In the genomic region with DNA sequence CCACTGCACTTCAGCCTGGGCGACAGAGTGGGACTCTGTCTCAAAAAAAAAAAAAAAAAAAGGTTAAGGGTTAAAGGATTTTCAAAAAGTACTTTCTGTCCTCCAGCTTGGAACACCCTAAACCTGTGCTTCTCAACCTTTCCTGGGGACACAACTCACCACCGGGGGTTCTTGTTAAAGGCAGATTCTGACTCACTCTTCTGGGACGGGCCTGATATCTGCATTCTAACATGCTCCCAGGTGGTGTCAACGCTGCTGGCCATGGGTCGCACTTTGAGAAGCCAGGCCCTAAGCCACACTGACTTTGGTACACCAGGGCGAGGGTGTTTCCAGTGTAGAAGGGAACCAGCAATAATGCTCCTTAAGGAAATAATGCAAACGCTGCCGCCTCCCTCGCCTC, we compare ENCODE assay signal across 26 cellular contexts. TPM values are rescaled to one million over a fixed set of nuclear protein-coding genes. Genes with fewer than 3 reads are reported as not detected.
DNase-seq lines count a peak whose midpoint lies in the region; TF ChIP-seq lines count a peak whose summit lies in the region.
"Had no signal": no experiment of that assay in that cellular context is flagged by ENCODE, and none has a peak within 500 bp of the region (broad histone marks: within the 10 kb centered on the region; RNA-seq: fewer than 3 reads in every experiment).

No MANE protein-coding gene starts in this region.

- TF ChIP-seq CTCF in mammary epithelial cell (conservative IDR thresholded peaks at IDR 0.05 in 1 of 2, IDR thresholded peaks at IDR 0.05 in 1 of 2; ENCODE audit: extremely low read depth in 1 of 2, insufficient read depth in 1 of 2, low read depth in 1 of 2, low read length in 2 of 2) (no peak), transverse colon (IDR thresholded peaks at IDR 0.05) (no peak), type B pancreatic cell (conservative IDR thresholded peaks at IDR 0.05) (no peak)

- H3K9me3 Mint-ChIP-seq in type B pancreatic cell, result no peaks in the 10 kb centered on the region
- H3K9me3 Mint-ChIP-seq: activated T-helper 17 cell treated with anti-CD3 and anti-CD28 coated beads, Interleukin-2, amount 50 U/mL, for 72 hours; neural crest cell had no signal

- dilution Hi-C loops in mammary epithelial cell (cut with HindIII; ENCODE audit: low sequenced_read_pairs), result no loop called here

- no peaks in the 10 kb centered on the region for H3K27me3 ChIP-seq in mammary epithelial cell (ENCODE audit: insufficient read depth, low read length)
- H3K27me3 ChIP-seq in mesenchymal stem cell (ENCODE audit: control insufficient read depth in 1 of 2, insufficient read depth in 1 of 2, low read length in 2 of 2), result no peaks in the 10 kb centered on the region
- H3K27me3 ChIP-seq in transverse colon, result no peaks in the 10 kb centered on the region
- H3K27me3 ChIP-seq: ascending aorta, stomach, tibial nerve had no signal

- TF ChIP-seq EP300 in transverse colon (IDR thresholded peaks at IDR 0.05; ENCODE audit: low read depth), result no peak

- H3K36me3 ChIP-seq in mammary epithelial cell (ENCODE audit: insufficient read depth, low read length) (no peaks in the 10 kb centered on the region), mesenchymal stem cell (ENCODE audit: control insufficient read depth in 1 of 2, insufficient read depth in 2 of 2, low read depth in 1 of 2, low read length in 2 of 2) (peaks cover 12 to 17% of the 10 kb centered on the region in 2 experiments), transverse colon (no peaks in the 10 kb centered on the region)
- H3K36me3 ChIP-seq: ascending aorta had no signal

- DNase-seq in DMS 273 (lab: John Stamatoyannopoulos, UW; ENCODE audit: unreplicated experiment) (peak; percentile 13), DMS 273 treated with DMSO at 0.1 percent for 48 hours (lab: John Stamatoyannopoulos, UW) (no peak), mammary epithelial cell (peak; percentile 57), mesenchymal stem cell (no peak), transverse colon (no peak), SW 1271 (lab: John Stamatoyannopoulos, UW) (no peak), cerebellum (ENCODE audit: low spot score) (no peak), type B pancreatic cell (ENCODE audit: extremely low spot score, unreplicated experiment) (no peak)
- DNase-seq: activated CD4-positive, alpha-beta memory T cell treated with anti-CD3 and anti-CD28 coated beads for 36 hours; activated CD8-positive, alpha-beta memory T cell treated with anti-CD3 and anti-CD28 coated beads, Interleukin-2, amount 50 U/mL, for 48 hours; effector CD4-positive, alpha-beta T cell; H9; hypothalamus; mucosa of descending colon; NCI-H1694 treated with DMSO at 0.1 percent for 48 hours; NCI-H526 treated with DMSO at 0.1 percent for 48 hours; stomach; T-helper 9 cell had no signal

- no peak overlapping the region for H4K91ac ChIP-seq in mesenchymal stem cell (ENCODE audit: low read length)

- H3K27ac Mint-ChIP-seq in type B pancreatic cell, result no peak overlapping the region
- H3K27ac Mint-ChIP-seq: activated CD4-positive, alpha-beta memory T cell treated with anti-CD3 and anti-CD28 coated beads for 36 hours; activated naive CD4-positive, alpha-beta T cell treated with anti-CD3 and anti-CD28 coated beads, Interleukin-2, amount 50 U/mL, for 24 hours; B cell had no signal

- peak overlapping the region in 1 of 3 experiments; percentile 30 for H3K4me3 ChIP-seq in mammary epithelial cell (replicated peaks in 1 of 3; ENCODE audit: insufficient read depth in 1 of 3, low read depth in 2 of 3, low read length in 3 of 3)
- H3K4me3 ChIP-seq in mesenchymal stem cell (ENCODE audit: insufficient read depth in 1 of 2, low read depth in 1 of 2, low read length in 2 of 2), result no peak overlapping the region
- no peak overlapping the region for H3K4me3 ChIP-seq in transverse colon
- H3K4me3 ChIP-seq: ascending aorta, mucosa of descending colon, SK-N-MC, stomach, tibial nerve had no signal

- peak overlapping the region in 1 of 2 experiments; percentile 7 for H3K18ac ChIP-seq in mesenchymal stem cell (ENCODE audit: low read depth in 1 of 2, low read length in 2 of 2)

- 49% methylated on average over 4 of the region's 9 CpGs for WGBS in mammary epithelial cell (ENCODE audit: low coverage, missing lambda C conversion rate)
- WGBS in mesenchymal stem cell, result 86% methylated on average over 8 of the region's 9 CpGs
- 92% methylated on average over 9 of the region's 9 CpGs; no CpG with 5 or more reads in 1 of the 2 donors for WGBS in transverse colon (ENCODE audit: low coverage in 1 of 2), 2 donors

- peaks cover 41% of the 10 kb centered on the region for H3K4me1 Mint-ChIP-seq in type B pancreatic cell (ENCODE audit: unreplicated experiment)
- H3K4me1 Mint-ChIP-seq: B cell had no signal

- peaks cover 51% of the 10 kb centered on the region for H3K4me1 ChIP-seq in mammary epithelial cell (ENCODE audit: insufficient read depth, low read length)
- peaks cover 19% of the 10 kb centered on the region for H3K4me1 ChIP-seq in mesenchymal stem cell (ENCODE audit: control insufficient read depth, insufficient read depth, low read depth, low read length)
- peaks cover 5 to 34% (median 14%) of the 10 kb centered on the region in 4 donors for H3K4me1 ChIP-seq in transverse colon

- peaks cover 92% of the 10 kb centered on the region for H3K79me2 ChIP-seq in mammary epithelial cell (ENCODE audit: insufficient read depth, low read length)

- peak overlapping the region; percentile 71 for H3K9ac ChIP-seq in mammary epithelial cell (ENCODE audit: insufficient read depth, low read length)
- no peak overlapping the region for H3K9ac ChIP-seq in mesenchymal stem cell (ENCODE audit: low read length)

- in situ Hi-C loops in mammary epithelial cell (cut with MboI; ENCODE audit: low sequenced_read_pairs in 2 of 2), result no loop called here
- in situ Hi-C loops in transverse colon (cut with MboI; ENCODE audit: low pct_ligation_motif_present in 1 of 4, low pct_unique_long_range_greater_than_20kb in 1 of 4, low sequenced_read_pairs in 3 of 4), result no loop called here

- no peak overlapping the region for H3K4me3 Mint-ChIP-seq in type B pancreatic cell
- H3K4me3 Mint-ChIP-seq: activated CD4-positive, alpha-beta memory T cell treated with anti-CD3 and anti-CD28 coated beads for 36 hours; activated naive CD4-positive, alpha-beta T cell treated with anti-CD3 and anti-CD28 coated beads, Interleukin-2, amount 50 U/mL, for 24 hours; activated T-helper 17 cell treated with anti-CD3 and anti-CD28 coated beads, Interleukin-2, amount 50 U/mL, for 72 hours; B cell; H9; neural crest cell had no signal

- peaks cover 2% of the 10 kb centered on the region for H3K9me3 ChIP-seq in mammary epithelial cell (replicated peaks; ENCODE audit: insufficient read depth, low read length)
- peaks cover under 1% of the 10 kb centered on the region for H3K9me3 ChIP-seq in mesenchymal stem cell (ENCODE audit: control insufficient read depth, low read length)
- peaks cover 0 to 3% of the 10 kb centered on the region in 2 donors for H3K9me3 ChIP-seq in transverse colon

- no peak overlapping the region for H3K14ac ChIP-seq in mesenchymal stem cell (ENCODE audit: low read length in 2 of 2)

- peaks cover 7% of the 10 kb centered on the region for H3K79me1 ChIP-seq in mesenchymal stem cell (replicated peaks; ENCODE audit: low read length, poor library complexity, severe bottlenecking)

- no peak overlapping the region for H2BK120ac ChIP-seq in mesenchymal stem cell (ENCODE audit: low read depth, low read length)

- no peak overlapping the region for H4K8ac ChIP-seq in mesenchymal stem cell (ENCODE audit: low read length)

- no peaks in the 10 kb centered on the region for H3K27me3 Mint-ChIP-seq in type B pancreatic cell
- H3K27me3 Mint-ChIP-seq: activated CD4-positive, alpha-beta memory T cell treated with anti-CD3 and anti-CD28 coated beads for 36 hours; activated naive CD4-positive, alpha-beta T cell treated with anti-CD3 and anti-CD28 coated beads, Interleukin-2, amount 50 U/mL, for 24 hours; activated T-helper 17 cell treated with anti-CD3 and anti-CD28 coated beads, Interleukin-2, amount 50 U/mL, for 72 hours had no signal

- CTCF ChIA-PET in mammary epithelial cell (lab: Charles Lee; ENCODE audit: low non-redundant PET), result no interaction called here

- H2BK5ac ChIP-seq in mesenchymal stem cell (ENCODE audit: low read depth, low read length, poor library complexity, severe bottlenecking), result no peak overlapping the region

- peaks cover 15% of the 10 kb centered on the region for H3K36me3 Mint-ChIP-seq in type B pancreatic cell
- H3K36me3 Mint-ChIP-seq: activated CD4-positive, alpha-beta memory T cell treated with anti-CD3 and anti-CD28 coated beads for 36 hours had no signal

- H3K4me2 ChIP-seq in mammary epithelial cell (ENCODE audit: insufficient read depth, low read depth, low read length) (peak overlapping the region; percentile 75), mesenchymal stem cell (ENCODE audit: low read length, poor library complexity, severe bottlenecking) (no peak overlapping the region)

- no TSS peak for BruUV-seq in mammary epithelial cell (replicated peaks; lab: Mats Ljungman, UMichigan)

- no peak overlapping the region for H3K4ac ChIP-seq in mesenchymal stem cell (ENCODE audit: low read depth in 1 of 2, low read length in 2 of 2)

- H2BK12ac ChIP-seq in mesenchymal stem cell (ENCODE audit: low read length in 2 of 2), result peak overlapping the region in 1 of 2 experiments; percentile 65

- H3K27ac ChIP-seq in mammary epithelial cell (ENCODE audit: insufficient read depth, low read depth, low read length) (peak overlapping the region; percentile 85), mesenchymal stem cell (ENCODE audit: low read length, poor library complexity, severe bottlenecking) (no peak overlapping the region), transverse colon (peak overlapping the region; percentile 10 to 73 (median 42))
- H3K27ac ChIP-seq: 22Rv1, ascending aorta, SK-N-MC, tibial nerve had no signal

- intact Hi-C loops in mammary epithelial cell (cut with micrococcal nuclease), result loop anchor here (5.0 kb wide), 1 partner anchor 51 kb away; no protein-coding TSS in a partner anchor
- intact Hi-C loops in transverse colon (cut with DNase I; ENCODE audit: low total_unique reads), result loop anchor here (10.0 kb wide), 1 partner anchor 71 kb away; no protein-coding TSS in a partner anchor

- H2AFZ ChIP-seq in mammary epithelial cell (ENCODE audit: low read depth, low read length), result peak overlapping the region; percentile 77
- no peak overlapping the region for H2AFZ ChIP-seq in mesenchymal stem cell (ENCODE audit: low read depth, low read length)

- H2AK5ac ChIP-seq in mesenchymal stem cell (ENCODE audit: low read length, severe bottlenecking), result peak overlapping the region; percentile 42

- TF ChIP-seq POLR2A in transverse colon (IDR thresholded peaks at IDR 0.05), result no peak

- no peak overlapping the region for H3K23ac ChIP-seq in mesenchymal stem cell (ENCODE audit: low read length in 2 of 2)

- H2BK15ac ChIP-seq in mesenchymal stem cell (ENCODE audit: low read depth, poor library complexity, severe bottlenecking), result peak overlapping the region; percentile 39

- H4K20me1 ChIP-seq in mammary epithelial cell (ENCODE audit: insufficient read depth, low read length), result no peaks in the 10 kb centered on the region

RNA-seq across cellular contexts. Expression of a gene that starts 46.1 kb away (rescaled TPM):
- total RNA-seq in mammary epithelial cell (10 to 100 TPM; 22.9 to 36.0 TPM), transverse colon (10 to 100 TPM; 25.1 to 56.9 (median 26.4) TPM), cerebellum (74.6 TPM), type B pancreatic cell (ENCODE audit: low replicate concordance) (36.6 and 37.2 TPM in 2 replicates)
- polyA plus RNA-seq in mammary epithelial cell, result 13.4 TPM
- 20.1 TPM for polyA minus RNA-seq in mammary epithelial cell
- 19.0 TPM for polyA plus RNA-seq in mesenchymal stem cell (2013, experiment 1 of 2)
- polyA plus RNA-seq in mesenchymal stem cell (2013, experiment 2 of 2), result 19.1 TPM

Comparison
In these comparisons a context has a peak if more than half of its experiments do, and no peak if none do; other contexts are left out.
1. DNase-seq: peak in DMS 273 (single experiment) and mammary epithelial cell (single experiment); none in DMS 273 treated with DMSO at 0.1 percent for 48 hours (single experiment), mesenchymal stem cell (single experiment), transverse colon (single experiment), SW 1271 (0 of 2), cerebellum (single experiment) and type B pancreatic cell (single experiment).